9 cellular contexts compared by ENCODE assay signal in genomic region chr12:55847033-55847432, GRCh38. TPM values are rescaled to one million over a fixed set of nuclear protein-coding genes. Genes with fewer than 3 reads are reported as not detected.
DNase-seq lines count a peak whose midpoint lies in the region; ATAC-seq and TF ChIP-seq lines count a peak whose summit lies in the region.
"Had no signal": no experiment of that assay in that cellular context is flagged by ENCODE, and none has a peak within 500 bp of the region (broad histone marks: within the 10 kb centered on the region; RNA-seq: fewer than 3 reads in every experiment).

No MANE protein-coding gene starts in this region.

- no peak for TF ChIP-seq CTCF in gastrocnemius medialis (IDR thresholded peaks at IDR 0.05 in 4 of 5, conservative IDR thresholded peaks at IDR 0.05 in 1 of 5)

- no peak for TF ChIP-seq POLR2A in gastrocnemius medialis (IDR thresholded peaks at IDR 0.05)

- DNase-seq in GM03348 (ENCODE audit: low spot score) (peak; percentile 60), fibroblast of peridontal ligament (ENCODE audit: extremely low read depth) (peak; percentile 66), gastrocnemius medialis (no peak), NCI-H2081 treated with DMSO at 0.1 percent for 48 hours (lab: John Stamatoyannopoulos, UW) (no peak), kidney tubule cell (ENCODE audit: low spot score) (no peak)
- DNase-seq: naive B cell had no signal

- no peaks in the 10 kb centered on the region for H3K36me3 ChIP-seq in gastrocnemius medialis

- ATAC-seq in SK-N-SH treated with all-trans-retinoic acid at 6 μM for 48 hours, result peak; percentile 30
- ATAC-seq in gastrocnemius medialis, result no peak
- ATAC-seq in GM19351 (IDR thresholded peaks at IDR 0.05; ENCODE audit: unreplicated experiment), result no peak
- no peak for ATAC-seq in GM19455 (IDR thresholded peaks at IDR 0.05; ENCODE audit: unreplicated experiment)

- H3K4me1 ChIP-seq in gastrocnemius medialis, result peaks cover 0 to 3% of the 10 kb centered on the region in 2 donors

- intact Hi-C loops in gastrocnemius medialis (cut with DNase I; ENCODE audit: low total_unique reads), result no loop called here

- no peak overlapping the region for H3K4me3 ChIP-seq in gastrocnemius medialis

- peak overlapping the region; percentile 81 to 88 (median 86) for H3K27ac ChIP-seq in gastrocnemius medialis

- peaks cover 0 to 11% (median 6%) of the 10 kb centered on the region in 3 donors for H3K27me3 ChIP-seq in gastrocnemius medialis

- no peaks in the 10 kb centered on the region for H3K9me3 ChIP-seq in gastrocnemius medialis

- in situ Hi-C loops in gastrocnemius medialis (cut with MboI; ENCODE audit: low sequenced_read_pairs in 4 of 4), result no loop called here

TF ChIP-seq in SK-N-SH treated with all-trans-retinoic acid at 6 μM for 48 hours, 23 proteins besides CTCF, POLR2A, EP300 and RAD21:
- TF ChIP-seq ZNF70 (CRISPR knock-in tag; IDR thresholded peaks at IDR 0.05), result no peak
- TF ChIP-seq ZFP30 (CRISPR knock-in tag; IDR thresholded peaks at IDR 0.05), result no peak
- no peak for TF ChIP-seq CSRNP3 (CRISPR knock-in tag; IDR thresholded peaks at IDR 0.05)
- TF ChIP-seq TOX (CRISPR knock-in tag; IDR thresholded peaks at IDR 0.05; ENCODE audit: borderline replicate concordance), result no peak
- no peak for TF ChIP-seq TCF4 (CRISPR knock-in tag; IDR thresholded peaks at IDR 0.05; ENCODE audit: borderline replicate concordance)
- no peak for TF ChIP-seq RARB (CRISPR knock-in tag; IDR thresholded peaks at IDR 0.05)
- TF ChIP-seq CSDC2 (CRISPR knock-in tag; IDR thresholded peaks at IDR 0.05), result no peak
- no peak for TF ChIP-seq POU6F1 (CRISPR knock-in tag; IDR thresholded peaks at IDR 0.05; ENCODE audit: borderline replicate concordance, low read depth)
- no peak for TF ChIP-seq ZNF8 (CRISPR knock-in tag; IDR thresholded peaks at IDR 0.05)
- no peak for TF ChIP-seq ISL1 (CRISPR knock-in tag; IDR thresholded peaks at IDR 0.05)
- no peak for TF ChIP-seq ESRRG (CRISPR knock-in tag; IDR thresholded peaks at IDR 0.05)
- TF ChIP-seq ZNF565 (CRISPR knock-in tag; conservative IDR thresholded peaks at IDR 0.05; ENCODE audit: low read depth), result no peak
- no peak for TF ChIP-seq TSHZ2 (CRISPR knock-in tag; IDR thresholded peaks at IDR 0.05)
- no peak for TF ChIP-seq OSR1 (CRISPR knock-in tag; IDR thresholded peaks at IDR 0.05)
- no peak for TF ChIP-seq PPARA (CRISPR knock-in tag; IDR thresholded peaks at IDR 0.05; ENCODE audit: borderline replicate concordance)
- no peak for TF ChIP-seq ZFP3 (CRISPR knock-in tag; IDR thresholded peaks at IDR 0.05)
- no peak for TF ChIP-seq CREB5 (CRISPR knock-in tag; IDR thresholded peaks at IDR 0.05; ENCODE audit: low read depth)
- no peak for TF ChIP-seq BACH2 (CRISPR knock-in tag; IDR thresholded peaks at IDR 0.05; ENCODE audit: borderline replicate concordance)
- TF ChIP-seq ARNTL (CRISPR knock-in tag; IDR thresholded peaks at IDR 0.05; ENCODE audit: borderline replicate concordance, low read depth), result no peak

RNA-seq across cellular contexts. Expression of gene MMP19, which starts 4.3 kb away (rescaled TPM):
- total RNA-seq in gastrocnemius medialis, result 1 to 10 TPM in 2 of 4 donors, under 1 TPM in 2; 0.44 to 3.1 (median 1.8) TPM

RNA-seq across cellular contexts. Expression of gene DNAJC14, which starts 17.6 kb away (rescaled TPM):
- 10 to 100 TPM; 11.9 to 21.7 (median 19.8) TPM for total RNA-seq in gastrocnemius medialis

RNA-seq across cellular contexts. Expression of gene ORMDL2, which starts 29.2 kb away (rescaled TPM):
- 10 to 100 TPM in 3 of 4 donors, 1 to 10 TPM in 1; 6.6 to 23.1 (median 12.1) TPM for total RNA-seq in gastrocnemius medialis

RNA-seq across cellular contexts. Expression of gene SARNP, which starts 29.5 kb away (rescaled TPM):
- 10 to 100 TPM; 46.5 to 66.2 (median 62.8) TPM for total RNA-seq in gastrocnemius medialis

Comparison
In these comparisons a context has a peak if more than half of its experiments do, and no peak if none do; other contexts are left out.
1. DNase-seq: peak in GM03348 (single experiment) and fibroblast of peridontal ligament (single experiment); none in gastrocnemius medialis (0 of 2), NCI-H2081 treated with DMSO at 0.1 percent for 48 hours (single experiment) and kidney tubule cell (single experiment).